In genomic region chr7:29296421-29296820, GRCh38 we compare ENCODE assay signal across 1 cellular context.
A peak's percentile ranks its signal among the peaks of the same experiment; 100 is the strongest.
TF ChIP-seq lines count a peak whose summit lies in the region.

No MANE protein-coding gene starts in this region.

TF ChIP-seq in H1, 55 proteins besides CTCF, POLR2A, EP300 and RAD21:
- TF ChIP-seq CHD7 (IDR thresholded peaks at IDR 0.05; ENCODE audit: insufficient replicate concordance, low read length) (peak; percentile 40), JUND (IDR thresholded peaks at IDR 0.05; ENCODE audit: low read length) (no peak), POU5F1 (IDR thresholded peaks at IDR 0.05; ENCODE audit: low read depth, low read length) (peak; percentile 78), KDM5A (IDR thresholded peaks at IDR 0.05; ENCODE audit: low read length) (no peak), NANOG (IDR thresholded peaks at IDR 0.05; ENCODE audit: insufficient read depth, low read depth, low read length, poor library complexity, severe bottlenecking) (peak; percentile 2)
